ENCODE assay signal across 1 cellular context in the genomic region with DNA sequence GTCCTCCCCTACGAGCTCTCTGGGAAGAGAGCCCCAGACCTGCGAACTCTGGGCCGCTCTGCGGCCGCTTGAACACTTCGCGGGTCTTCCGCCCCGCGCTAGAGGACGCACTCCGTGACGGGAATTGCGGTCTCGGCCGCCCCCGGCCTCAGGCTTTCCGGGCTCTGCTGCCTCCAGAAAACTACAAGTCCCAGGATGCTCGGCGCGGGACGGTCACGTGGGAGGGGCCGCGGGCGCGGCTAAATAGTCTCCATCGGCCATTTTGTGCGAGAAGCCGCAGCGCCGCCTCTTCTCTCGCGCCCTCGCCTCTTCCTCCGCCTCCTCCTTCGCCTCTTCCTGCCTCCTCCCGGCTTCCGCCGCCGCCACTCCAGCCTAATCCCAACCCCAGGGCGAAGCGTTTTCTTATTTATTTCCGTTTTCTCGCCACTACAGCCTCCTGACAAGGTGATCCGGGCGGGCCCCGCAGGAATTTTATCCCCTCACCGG.
TF ChIP-seq lines count a peak whose summit lies in the region.

A gene (plus strand): TSS at position 269 of the 486 bp plus-strand sequence. CDS start 235 bp downstream, outside the sequence.

TF ChIP-seq in HCT116, 20 proteins besides CTCF, POLR2A, EP300 and RAD21 (continued from another document):
- TF ChIP-seq, protein P1, sequence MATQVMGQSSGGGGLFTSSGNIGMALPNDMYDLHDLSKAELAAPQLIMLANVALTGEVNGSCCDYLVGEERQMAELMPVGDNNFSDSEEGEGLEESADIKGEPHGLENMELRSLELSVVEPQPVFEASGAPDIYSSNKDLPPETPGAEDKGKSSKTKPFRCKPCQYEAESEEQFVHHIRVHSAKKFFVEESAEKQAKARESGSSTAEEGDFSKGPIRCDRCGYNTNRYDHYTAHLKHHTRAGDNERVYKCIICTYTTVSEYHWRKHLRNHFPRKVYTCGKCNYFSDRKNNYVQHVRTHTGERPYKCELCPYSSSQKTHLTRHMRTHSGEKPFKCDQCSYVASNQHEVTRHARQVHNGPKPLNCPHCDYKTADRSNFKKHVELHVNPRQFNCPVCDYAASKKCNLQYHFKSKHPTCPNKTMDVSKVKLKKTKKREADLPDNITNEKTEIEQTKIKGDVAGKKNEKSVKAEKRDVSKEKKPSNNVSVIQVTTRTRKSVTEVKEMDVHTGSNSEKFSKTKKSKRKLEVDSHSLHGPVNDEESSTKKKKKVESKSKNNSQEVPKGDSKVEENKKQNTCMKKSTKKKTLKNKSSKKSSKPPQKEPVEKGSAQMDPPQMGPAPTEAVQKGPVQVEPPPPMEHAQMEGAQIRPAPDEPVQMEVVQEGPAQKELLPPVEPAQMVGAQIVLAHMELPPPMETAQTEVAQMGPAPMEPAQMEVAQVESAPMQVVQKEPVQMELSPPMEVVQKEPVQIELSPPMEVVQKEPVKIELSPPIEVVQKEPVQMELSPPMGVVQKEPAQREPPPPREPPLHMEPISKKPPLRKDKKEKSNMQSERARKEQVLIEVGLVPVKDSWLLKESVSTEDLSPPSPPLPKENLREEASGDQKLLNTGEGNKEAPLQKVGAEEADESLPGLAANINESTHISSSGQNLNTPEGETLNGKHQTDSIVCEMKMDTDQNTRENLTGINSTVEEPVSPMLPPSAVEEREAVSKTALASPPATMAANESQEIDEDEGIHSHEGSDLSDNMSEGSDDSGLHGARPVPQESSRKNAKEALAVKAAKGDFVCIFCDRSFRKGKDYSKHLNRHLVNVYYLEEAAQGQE (IDR thresholded peaks at IDR 0.05; ENCODE audit: low read depth), result no peak
